Comparison of ENCODE assay signal across 15 cellular contexts in the genomic region with DNA sequence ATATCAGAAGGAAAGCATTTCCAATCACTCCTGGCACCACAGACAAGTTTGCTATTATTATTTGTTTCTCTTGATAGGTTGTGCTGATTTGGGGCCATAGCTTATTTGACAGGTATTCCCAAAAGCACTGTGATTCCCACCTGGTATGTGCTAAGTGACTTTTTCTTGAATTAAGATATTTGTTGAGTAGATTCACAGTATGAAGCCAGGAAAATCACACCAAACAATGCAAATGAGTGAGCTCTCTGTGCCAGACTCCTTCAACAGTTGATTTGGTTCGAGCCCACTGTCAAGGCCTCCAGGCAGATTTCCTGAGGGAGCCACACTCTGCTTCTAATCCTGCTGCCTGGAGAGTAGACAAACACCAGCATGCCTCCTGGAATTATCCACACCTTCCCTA.
DNase-seq lines count a peak whose midpoint lies in the region; ATAC-seq and TF ChIP-seq lines count a peak whose summit lies in the region.
"Had no signal": no experiment of that assay in that cellular context is flagged by ENCODE, and none has a peak within 500 bp of the region (broad histone marks: within the 10 kb centered on the region; RNA-seq: fewer than 3 reads in every experiment).

No MANE protein-coding gene starts in this region.

- no TSS peak for BruUV-seq in Calu3 (replicated peaks; lab: Mats Ljungman, UMichigan)

- H2BK120ac ChIP-seq in mesendoderm (ENCODE audit: low read depth, low read length) = no peak overlapping the region

- no peak overlapping the region for H3K9ac ChIP-seq in SK-N-MC (ENCODE audit: insufficient read length)
- H3K9ac ChIP-seq in mesendoderm (ENCODE audit: low read length) = no peak overlapping the region
- no peak overlapping the region for H3K9ac ChIP-seq in stomach smooth muscle (ENCODE audit: low read length in 2 of 2)

- intact Hi-C loops in Calu3 (cut with micrococcal nuclease; ENCODE audit: unreplicated experiment) = no loop called here

- H3K79me1 ChIP-seq in mesendoderm (ENCODE audit: low read length) = no peaks in the 10 kb centered on the region

- H3K4ac ChIP-seq in mesendoderm (ENCODE audit: low read depth, low read length) = no peak overlapping the region

- H3K4me3 ChIP-seq in SK-N-MC (no peak overlapping the region; the same call in 1 of the 2 replicates), mesendoderm (ENCODE audit: low read length) (no peak overlapping the region), stomach smooth muscle (ENCODE audit: low read length in 2 of 2) (no peak overlapping the region)
- H3K4me3 ChIP-seq: GM23338 had no signal

- no peak overlapping the region for H2BK5ac ChIP-seq in mesendoderm (ENCODE audit: low read length)

- H2AK5ac ChIP-seq in mesendoderm (ENCODE audit: low read length) = no peak overlapping the region

- H3K27me3 ChIP-seq in mesendoderm (ENCODE audit: insufficient read depth, low read length, poor library complexity) (no peaks in the 10 kb centered on the region), stomach smooth muscle (ENCODE audit: control insufficient read depth in 1 of 2, insufficient read depth in 2 of 2, low read length in 2 of 2) (no peaks in the 10 kb centered on the region)
- H3K27me3 ChIP-seq: BE2C had no signal

- no peak overlapping the region for H3K56ac ChIP-seq in mesendoderm (ENCODE audit: low read length)

- H3K36me3 Mint-ChIP-seq in Calu3 (ENCODE audit: insufficient read depth, unreplicated experiment) = no peaks in the 10 kb centered on the region
- H3K36me3 Mint-ChIP-seq: CD4-positive, CD25-positive, alpha-beta regulatory T cell; CD8-positive, alpha-beta memory T cell had no signal

- TF ChIP-seq CTCF in Calu3 (IDR thresholded peaks at IDR 0.05; ENCODE audit: unreplicated experiment) = no peak

- H2BK15ac ChIP-seq in mesendoderm (replicated peaks; ENCODE audit: low read depth) = no peak overlapping the region

- no CpG with 5 or more reads among the region's 1 CpG for WGBS in mesendoderm (ENCODE audit: extremely low coverage, insufficient coverage, low lambda C conversion rate)

- H3K27me3 Mint-ChIP-seq in Calu3 (ENCODE audit: unreplicated experiment) = no peaks in the 10 kb centered on the region

- no peak overlapping the region for H3K18ac ChIP-seq in mesendoderm (ENCODE audit: low read length)

- H3K27ac Mint-ChIP-seq in Calu3 (ENCODE audit: unreplicated experiment) = no peak overlapping the region
- H3K27ac Mint-ChIP-seq: CD8-positive, alpha-beta memory T cell; GM23338 had no signal

- H4K8ac ChIP-seq in mesendoderm (ENCODE audit: low read depth, low read length) = no peak overlapping the region

- no peaks in the 10 kb centered on the region for H3K79me2 ChIP-seq in mesendoderm (ENCODE audit: control insufficient read depth, insufficient read depth, low read length)

- H3K4me3 Mint-ChIP-seq in Calu3 (ENCODE audit: low read depth, unreplicated experiment) = no peak overlapping the region
- H3K4me3 Mint-ChIP-seq: CD4-positive, CD25-positive, alpha-beta regulatory T cell; CD8-positive, alpha-beta memory T cell; GM23338 had no signal

- CTCF ChIA-PET in Calu3 (lab: Charles Lee) = no interaction called here

- H4K5ac ChIP-seq in mesendoderm (ENCODE audit: low read length) = no peak overlapping the region

- no peaks in the 10 kb centered on the region for H3K9me3 ChIP-seq in SK-N-MC (ENCODE audit: low read depth, low read length)
- H3K9me3 ChIP-seq in stomach smooth muscle (ENCODE audit: control insufficient read depth in 2 of 2, low read length in 2 of 2) = no peaks in the 10 kb centered on the region
- H3K9me3 ChIP-seq: BE2C had no signal

- H3K4me1 ChIP-seq in mesendoderm (ENCODE audit: control insufficient read depth, low read depth, low read length) (peaks cover 11% of the 10 kb centered on the region), stomach smooth muscle (ENCODE audit: control insufficient read depth, insufficient read depth, low read length) (peaks cover 17% of the 10 kb centered on the region)
- H3K4me1 ChIP-seq: BE2C had no signal

- no peaks in the 10 kb centered on the region for H3K36me3 ChIP-seq in SK-N-MC (ENCODE audit: insufficient read depth, low read length)
- no peaks in the 10 kb centered on the region for H3K36me3 ChIP-seq in mesendoderm (ENCODE audit: control insufficient read depth, insufficient read depth, low read length)
- H3K36me3 ChIP-seq in stomach smooth muscle (ENCODE audit: control insufficient read depth in 2 of 2, insufficient read depth in 2 of 2, low read length in 2 of 2) = no peaks in the 10 kb centered on the region
- H3K36me3 ChIP-seq: BE2C had no signal

- H3K4me2 ChIP-seq in mesendoderm (ENCODE audit: low read length) = no peak overlapping the region
- H3K4me2 ChIP-seq: GM23338 had no signal

- H3K9me3 Mint-ChIP-seq in Calu3 (ENCODE audit: low read depth, unreplicated experiment) = no peaks in the 10 kb centered on the region
- H3K9me3 Mint-ChIP-seq: CD8-positive, alpha-beta memory T cell; GM23338 had no signal

- DNase-seq in NCI-H526 (lab: John Stamatoyannopoulos, UW) (peak; percentile 48 to 84), SK-N-MC (ENCODE audit: low read depth, low spot score) (no peak), mesendoderm (peak; percentile 93), Calu3 (no peak)
- no peak for DNase-seq in activated CD4-positive, CD25-positive, alpha-beta regulatory T cell (lab: John Stamatoyannopoulos, UW)
- DNase-seq: ACHN; BE2C; CD4-positive, CD25-positive, alpha-beta regulatory T cell; CD8-positive, alpha-beta memory T cell; COR-L47; HCEC 1CT had no signal

- ATAC-seq in activated CD4-positive, CD25-positive, alpha-beta regulatory T cell treated with anti-CD3 and anti-CD28 coated beads, Interleukin-2, amount 50 U/mL, for 24 hours = no peak
- ATAC-seq in HG02973 (IDR thresholded peaks at IDR 0.05; ENCODE audit: unreplicated experiment) = no peak
- ATAC-seq: GM23338 had no signal

- H3K27ac ChIP-seq in SK-N-MC = peak overlapping the region; percentile 58; the same call in 1 of the 2 replicates
- H3K27ac ChIP-seq in mesendoderm (ENCODE audit: low read depth, low read length) = no peak overlapping the region
- peak overlapping the region; percentile 32 for H3K27ac ChIP-seq in stomach smooth muscle (ENCODE audit: low read length)

- no peak overlapping the region for H3K23ac ChIP-seq in mesendoderm (ENCODE audit: low read length)

- no peaks in the 10 kb centered on the region for H3K4me1 Mint-ChIP-seq in Calu3 (ENCODE audit: low read depth, unreplicated experiment)
- H3K4me1 Mint-ChIP-seq: CD4-positive, CD25-positive, alpha-beta regulatory T cell; CD8-positive, alpha-beta memory T cell had no signal

Comparison
In these comparisons a context has a peak if more than half of its experiments do, and no peak if none do; other contexts are left out.
1. DNase-seq: peak in NCI-H526 (2 of 2) and mesendoderm (single experiment); none in SK-N-MC (single experiment), activated CD4-positive, CD25-positive, alpha-beta regulatory T cell (0 of 4) and Calu3 (single experiment).